Comparison of ENCODE assay signal across 33 cellular contexts in the genomic region with DNA sequence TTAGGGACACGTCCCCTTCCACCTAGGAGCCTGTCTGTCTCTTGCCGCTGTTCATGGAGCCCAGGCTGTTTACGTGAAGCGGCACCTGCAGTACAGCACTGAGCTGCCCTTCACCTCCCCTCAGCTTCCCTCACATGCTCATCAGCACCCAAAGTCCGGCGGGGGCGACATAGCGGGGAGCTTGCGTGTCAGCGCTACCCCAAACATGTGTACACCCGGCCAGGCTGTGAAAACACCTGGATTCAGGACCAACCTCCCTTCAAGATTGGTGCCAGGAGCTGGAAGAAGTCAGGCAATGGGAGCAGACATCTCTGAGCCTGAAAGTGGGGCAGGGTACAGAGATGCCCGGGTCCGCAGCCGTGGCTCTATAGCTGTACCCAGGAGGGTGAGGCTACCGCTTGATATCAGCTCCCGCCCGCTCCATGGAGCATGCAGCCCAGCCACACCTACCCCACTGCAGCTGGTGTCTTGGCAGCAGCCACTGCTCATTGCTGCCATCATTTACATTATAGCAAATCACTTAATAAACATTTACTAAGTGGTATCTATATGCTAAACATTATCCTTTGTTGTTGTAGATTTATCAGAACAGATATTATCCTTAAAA.
"Had no signal": no experiment of that assay in that cellular context is flagged by ENCODE, and none has a peak within 500 bp of the region (broad histone marks: within the 10 kb centered on the region; RNA-seq: fewer than 3 reads in every experiment).

No MANE protein-coding gene starts in this region.

- H3K4me3 ChIP-seq: body of pancreas, breast epithelium, PC-9 had no signal

- H3K27me3 Mint-ChIP-seq: activated CD4-positive, alpha-beta memory T cell treated with anti-CD3 and anti-CD28 coated beads, Interleukin-2, amount 10 ng/mL, durations not matched to agents 7 days and 5 days; activated CD8-positive, alpha-beta memory T cell treated with anti-CD3 and anti-CD28 coated beads, Interleukin-2, amount 10 ng/mL, durations not matched to agents 7 days and 5 days; activated naive CD4-positive, alpha-beta T cell treated with anti-CD3 and anti-CD28 coated beads, Interleukin-2, amount 50 U/mL, for 24 hours; activated naive CD8-positive, alpha-beta T cell treated with anti-CD3 and anti-CD28 coated beads, Interleukin-2, amount 10 ng/mL, durations not matched to agents 7 days and 5 days; activated T-helper 17 cell treated with anti-CD3 and anti-CD28 coated beads, Interleukin-2, amount 50 U/mL, for 72 hours had no signal

- H3K4me2 ChIP-seq: KMS-11, PC-9 had no signal

- H3K27ac Mint-ChIP-seq: activated CD4-positive, alpha-beta memory T cell treated with anti-CD3 and anti-CD28 coated beads, Interleukin-2, amount 10 ng/mL, durations not matched to agents 7 days and 5 days; activated CD8-positive, alpha-beta memory T cell treated with anti-CD3 and anti-CD28 coated beads, Interleukin-2, amount 10 ng/mL, durations not matched to agents 7 days and 5 days; activated naive CD4-positive, alpha-beta T cell treated with anti-CD3 and anti-CD28 coated beads, Interleukin-2, amount 50 U/mL, for 24 hours; activated naive CD8-positive, alpha-beta T cell treated with anti-CD3 and anti-CD28 coated beads, Interleukin-2, amount 10 ng/mL, durations not matched to agents 7 days and 5 days; activated T-cell treated with anti-CD3 and anti-CD28 coated beads, Interleukin-2, amount 50 U/mL, for 72 hours; activated T-helper 17 cell treated with anti-CD3 and anti-CD28 coated beads, Interleukin-2, amount 50 U/mL, for 72 hours had no signal

- DNase-seq: activated CD4-positive, alpha-beta memory T cell treated with anti-CD3 and anti-CD28 coated beads, Interleukin-2, amount 10 ng/mL, durations not matched to agents 7 days and 5 days; activated CD4-positive, alpha-beta T cell treated with anti-CD3 and anti-CD28 coated beads for 1 hour; activated CD4-positive, alpha-beta T cell treated with anti-CD3 and anti-CD28 coated beads for 48 hours; activated CD4-positive, CD25-positive, alpha-beta regulatory T cell; activated CD8-positive, alpha-beta memory T cell treated with anti-CD3 and anti-CD28 coated beads for 24 hours; activated CD8-positive, alpha-beta memory T cell treated with anti-CD3 and anti-CD28 coated beads, Interleukin-2, amount 10 ng/mL, durations not matched to agents 7 days and 5 days; activated CD8-positive, alpha-beta memory T cell treated with anti-CD3 and anti-CD28 coated beads, Interleukin-2, amount 50 U/mL, for 48 hours; activated effector memory CD4-positive, alpha-beta T cell treated with anti-CD3 and anti-CD28 coated beads, Interleukin-2, amount 50 U/mL, for 16 hours; activated naive CD4-positive, alpha-beta T cell; activated naive CD8-positive, alpha-beta T cell treated with anti-CD3 and anti-CD28 coated beads, Interleukin-2, amount 10 ng/mL, durations not matched to agents 7 days and 5 days; activated T-cell treated with anti-CD3 and anti-CD28 coated beads, Interleukin-2, amount 50 U/mL, for 72 hours; amygdala; body of pancreas; caudate nucleus; MM.1S; MV-4-11; NCI-H1092; NCI-H1436 treated with DMSO at 0.1 percent for 48 hours; NCI-H1694 treated with DMSO at 0.1 percent for 48 hours; NCI-H2029; NCI-H510A; NCI-H526; NCI-H748 treated with DMSO at 0.1 percent for 48 hours; NK-92 treated with Interleukin-12 subunit alpha and Interleukin-12 subunit beta, amount 100 ng/mL, for 24 hours; PC-9; SIG-M5; T1000; WERI-Rb-1 had no signal

- H3K9me3 ChIP-seq: body of pancreas, breast epithelium had no signal

- H3K9ac ChIP-seq: KMS-11 had no signal

- H3K27me3 ChIP-seq: body of pancreas, breast epithelium had no signal

- H3K36me3 ChIP-seq: breast epithelium, WERI-Rb-1 had no signal

- H3K27ac ChIP-seq: body of pancreas, breast epithelium, KMS-11, PC-9, WERI-Rb-1 had no signal

- H3K4me1 Mint-ChIP-seq: activated CD4-positive, alpha-beta memory T cell treated with anti-CD3 and anti-CD28 coated beads, Interleukin-2, amount 10 ng/mL, durations not matched to agents 7 days and 5 days; activated CD8-positive, alpha-beta memory T cell treated with anti-CD3 and anti-CD28 coated beads, Interleukin-2, amount 10 ng/mL, durations not matched to agents 7 days and 5 days; activated naive CD4-positive, alpha-beta T cell treated with anti-CD3 and anti-CD28 coated beads, Interleukin-2, amount 50 U/mL, for 24 hours; activated naive CD8-positive, alpha-beta T cell treated with anti-CD3 and anti-CD28 coated beads, Interleukin-2, amount 10 ng/mL, durations not matched to agents 7 days and 5 days; activated T-helper 17 cell treated with anti-CD3 and anti-CD28 coated beads, Interleukin-2, amount 50 U/mL, for 72 hours had no signal

- H3K36me3 Mint-ChIP-seq: activated CD8-positive, alpha-beta memory T cell treated with anti-CD3 and anti-CD28 coated beads, Interleukin-2, amount 10 ng/mL, durations not matched to agents 7 days and 5 days; activated naive CD4-positive, alpha-beta T cell treated with anti-CD3 and anti-CD28 coated beads, Interleukin-2, amount 50 U/mL, for 24 hours; activated naive CD8-positive, alpha-beta T cell treated with anti-CD3 and anti-CD28 coated beads, Interleukin-2, amount 10 ng/mL, durations not matched to agents 7 days and 5 days had no signal

- H3K4me1 ChIP-seq: body of pancreas, breast epithelium had no signal

- H3K9me3 Mint-ChIP-seq: activated naive CD4-positive, alpha-beta T cell treated with anti-CD3 and anti-CD28 coated beads, Interleukin-2, amount 50 U/mL, for 24 hours had no signal

- ATAC-seq: activated CD8-positive, alpha-beta memory T cell treated with anti-CD3 and anti-CD28 coated beads, Interleukin-2, amount 10 ng/mL, durations not matched to agents 7 days and 5 days; activated T-cell treated with anti-CD3 and anti-CD28 coated beads, Interleukin-2, amount 50 U/mL, for 72 hours; activated T-helper 17 cell treated with anti-CD3 and anti-CD28 coated beads, Interleukin-2, amount 50 U/mL, for 72 hours; body of pancreas; SK-N-SH treated with all-trans-retinoic acid at 6 μM for 48 hours had no signal

- H2AFZ ChIP-seq: PC-9 had no signal

- H3K4me3 Mint-ChIP-seq: activated CD4-positive, alpha-beta memory T cell treated with anti-CD3 and anti-CD28 coated beads, Interleukin-2, amount 10 ng/mL, durations not matched to agents 7 days and 5 days; activated CD8-positive, alpha-beta memory T cell treated with anti-CD3 and anti-CD28 coated beads, Interleukin-2, amount 10 ng/mL, durations not matched to agents 7 days and 5 days; activated naive CD4-positive, alpha-beta T cell treated with anti-CD3 and anti-CD28 coated beads, Interleukin-2, amount 50 U/mL, for 24 hours; activated naive CD8-positive, alpha-beta T cell treated with anti-CD3 and anti-CD28 coated beads, Interleukin-2, amount 10 ng/mL, durations not matched to agents 7 days and 5 days; activated T-cell treated with anti-CD3 and anti-CD28 coated beads, Interleukin-2, amount 50 U/mL, for 72 hours; activated T-helper 17 cell treated with anti-CD3 and anti-CD28 coated beads, Interleukin-2, amount 50 U/mL, for 72 hours had no signal
